In the genomic region with DNA sequence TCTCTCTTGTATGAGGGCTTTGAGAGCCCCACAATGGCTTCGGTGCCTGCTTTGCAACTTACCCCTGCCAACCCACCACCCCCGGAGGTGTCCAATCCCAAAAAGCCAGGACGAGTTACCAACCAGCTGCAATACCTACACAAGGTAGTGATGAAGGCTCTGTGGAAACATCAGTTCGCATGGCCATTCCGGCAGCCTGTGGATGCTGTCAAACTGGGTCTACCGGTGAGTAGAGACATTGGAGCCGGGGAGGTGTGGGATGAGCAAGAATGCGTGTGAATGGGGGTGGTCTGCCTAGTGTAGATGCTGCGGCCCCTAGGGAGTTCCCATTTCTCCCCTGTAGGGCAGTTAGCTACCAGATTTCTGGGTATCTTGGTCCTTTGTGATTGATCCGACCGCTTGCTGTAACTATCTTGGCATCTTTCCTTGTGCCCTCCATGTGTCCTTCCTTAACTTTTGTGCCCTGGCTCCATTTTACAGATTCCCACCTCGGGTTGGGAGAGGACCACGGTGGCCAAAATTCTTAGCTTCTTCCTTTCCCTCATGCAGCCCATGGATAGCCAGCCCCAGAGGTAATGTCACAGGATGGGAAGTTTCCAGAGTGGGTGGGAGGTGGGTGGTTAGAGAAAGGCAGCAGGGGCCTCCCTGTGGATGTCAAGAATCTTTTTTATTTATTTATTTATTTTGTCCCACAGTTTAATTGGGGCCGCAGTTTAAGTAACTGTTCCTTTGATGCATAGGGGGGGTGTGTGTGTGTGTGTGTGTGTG, we compare ENCODE assay signal across 9 cellular contexts. TPM values are rescaled to one million over a fixed set of nuclear protein-coding genes. Genes with fewer than 3 reads are reported as not detected.
DNase-seq lines count a peak whose midpoint lies in the region; ATAC-seq and TF ChIP-seq lines count a peak whose summit lies in the region.
"Had no signal": no experiment of that assay in that cellular context is flagged by ENCODE, and none has a peak within 500 bp of the region (broad histone marks: within the 10 kb centered on the region; RNA-seq: fewer than 3 reads in every experiment).

No MANE protein-coding gene starts in this region.

- H3K27ac ChIP-seq in HUES48 (ENCODE audit: low read depth, low read length) = no peak overlapping the region
- peak overlapping the region; percentile 48 for H3K27ac ChIP-seq in muscle layer of colon (ENCODE audit: low read depth, low read length)

- intact Hi-C loops in MCF 10A (cut with micrococcal nuclease) = loop anchor here (1.0 kb wide), 1 partner anchor 10 kb away; no protein-coding TSS in a partner anchor

- H3K9me3 ChIP-seq in HUES48 (ENCODE audit: control insufficient read depth, insufficient read depth, low read length) = no peaks in the 10 kb centered on the region
- H3K9me3 ChIP-seq in muscle layer of colon (ENCODE audit: low read length) = no peaks in the 10 kb centered on the region

- peak overlapping the region; percentile 99 for H3K27ac Mint-ChIP-seq in MCF 10A (ENCODE audit: low read depth, unreplicated experiment)

- H3K27me3 ChIP-seq in HUES48 (ENCODE audit: control insufficient read depth, insufficient read depth, low read length) (no peaks in the 10 kb centered on the region), muscle layer of colon (ENCODE audit: control insufficient read depth in 1 of 2, insufficient read depth in 2 of 2, low read length in 2 of 2) (no peaks in the 10 kb centered on the region)

- H3K9ac ChIP-seq in HUES48 (ENCODE audit: low read depth, low read length) (peak overlapping the region; percentile 92; the same call in 1 of the 2 replicates), muscle layer of colon (ENCODE audit: low read length) (peak overlapping the region; percentile 62)

- no peaks in the 10 kb centered on the region for H3K9me3 Mint-ChIP-seq in MCF 10A (ENCODE audit: unreplicated experiment)

- H3K27me3 Mint-ChIP-seq in MCF 10A (ENCODE audit: insufficient read depth, unreplicated experiment) = no peaks in the 10 kb centered on the region

- CTCF ChIA-PET in AG04449 (lab: Yijun Ruan, JAX) = interaction anchor here (0.6 to 13.0 kb wide), 7 partner anchors 10 to 273 kb away, joined by 3 to 142 read pairs (median 6); partner anchors contain the start of gene HLA-DMA
- CTCF ChIA-PET in MCF 10A (lab: Yijun Ruan, JAX) = interaction anchor here (0.8 to 4.2 kb wide), 7 partner anchors 10 to 89 kb away, joined by 3 to 35 read pairs (median 8); partner anchors contain the start of gene HLA-DMA

- H3K36me3 Mint-ChIP-seq in MCF 10A (ENCODE audit: insufficient read depth, unreplicated experiment) = peaks cover 94% of the 10 kb centered on the region

- no peak for DNase-seq in AG04449 (ENCODE audit: low read depth, low spot score)
- no peak for DNase-seq in MCF 10A (ENCODE audit: unreplicated experiment)
- DNase-seq in COLO668 (lab: John Stamatoyannopoulos, UW; ENCODE audit: unreplicated experiment) = no peak
- DNase-seq in NCI-H128 (lab: John Stamatoyannopoulos, UW; ENCODE audit: unreplicated experiment) = no peak
- DNase-seq: activated CD4-positive, alpha-beta T cell treated with anti-CD3 and anti-CD28 coated beads, Interleukin-2, amount 50 U/mL, for 4 hours had no signal

- peaks cover 38% of the 10 kb centered on the region for H3K4me1 Mint-ChIP-seq in MCF 10A (ENCODE audit: insufficient read depth, unreplicated experiment)

- no TSS peak for BruUV-seq in MCF 10A (replicated peaks; lab: Mats Ljungman, UMichigan)

- TF ChIP-seq CTCF in AG04449 (IDR thresholded peaks at IDR 0.05; ENCODE audit: insufficient read depth, low read length, missing control alignments) (no peak), MCF 10A (IDR thresholded peaks at IDR 0.05; ENCODE audit: unreplicated experiment) (no peak)

- ATAC-seq in HG02642 (IDR thresholded peaks at IDR 0.05; ENCODE audit: poor library complexity, unreplicated experiment) (no peak), HG03460 (IDR thresholded peaks at IDR 0.05; ENCODE audit: unreplicated experiment) (no peak)

- peak overlapping the region; percentile 90 for H3K4me3 Mint-ChIP-seq in MCF 10A (ENCODE audit: unreplicated experiment)

- H3K4me3 ChIP-seq in AG04449 (ENCODE audit: low read depth, low read length) (peak overlapping the region; percentile 92), HUES48 (ENCODE audit: low read depth, low read length) (peak overlapping the region; percentile 89), muscle layer of colon (ENCODE audit: low read depth in 1 of 2, low read length in 2 of 2) (peak overlapping the region; percentile 82 to 83)

- POLR2A ChIA-PET in AG04449 (lab: Yijun Ruan, JAX) (interaction anchor here (1.8 to 6.3 kb wide), 3 partner anchors 9 to 137 kb away, joined by 10 to 104 read pairs (median 38); partner anchors contain the start of gene TAP2), MCF 10A (lab: Yijun Ruan, JAX) (interaction anchor here (0.6 to 10.4 kb wide), 25 partner anchors 8 to 798 kb away, joined by 3 to 245 read pairs (median 5); partner anchors contain the start of genes HLA-DMA, HLA-DMB, RING1 and RPS18)

- H3K36me3 ChIP-seq in HUES48 (ENCODE audit: control insufficient read depth, insufficient read depth, low read length) (peaks cover 80% of the 10 kb centered on the region), muscle layer of colon (ENCODE audit: insufficient read depth, low read length) (peaks cover 63% of the 10 kb centered on the region)

- H3K4me1 ChIP-seq in HUES48 (ENCODE audit: control insufficient read depth, insufficient read depth, low read length) (peaks cover 2% of the 10 kb centered on the region; the same call in 1 of the 2 replicates), muscle layer of colon (ENCODE audit: insufficient read depth, low read length) (peaks cover 31% of the 10 kb centered on the region)

RNA-seq across cellular contexts. Expression of gene BRD2, which starts 6.3 kb away (rescaled TPM):
- 201 and 223 TPM in 2 replicates for total RNA-seq in MCF 10A (2022)

RNA-seq across cellular contexts. Expression of gene HLA-DMA, which starts 21.8 kb away (rescaled TPM):
- total RNA-seq in MCF 10A (2022) = 2.4 and 2.9 TPM in 2 replicates

RNA-seq across cellular contexts. Expression of gene HLA-DMB, which starts 33.9 kb away (rescaled TPM):
- not detected in 2 replicates for total RNA-seq in MCF 10A (2022)

RNA-seq across cellular contexts. Expression of gene HLA-DOA, which starts 34.7 kb away (rescaled TPM):
- total RNA-seq in MCF 10A (2022) = not detected in 2 replicates
